In genomic region chr1:95384570-95384969, GRCh38 we compare ENCODE assay signal across 9 cellular contexts.
DNase-seq lines count a peak whose midpoint lies in the region; ATAC-seq, FAIRE-seq and TF ChIP-seq lines count a peak whose summit lies in the region.
"Had no signal": no experiment of that assay in that cellular context is flagged by ENCODE, and none has a peak within 500 bp of the region (broad histone marks: within the 10 kb centered on the region; RNA-seq: fewer than 3 reads in every experiment).

No MANE protein-coding gene starts in this region.

- no peak overlapping the region for H4K91ac ChIP-seq in mesenchymal stem cell (ENCODE audit: low read length)

- no peak overlapping the region for H3K23ac ChIP-seq in mesenchymal stem cell (ENCODE audit: low read length in 2 of 2)

- no peak overlapping the region for H3K4me3 Mint-ChIP-seq in activated naive CD8-positive, alpha-beta T cell treated with anti-CD3 and anti-CD28 coated beads, Interleukin-2, amount 50 U/mL, for 24 hours

- H3K9me3 ChIP-seq in GM23248 (ENCODE audit: low read depth) (no peaks in the 10 kb centered on the region), mesenchymal stem cell (ENCODE audit: control insufficient read depth, low read length) (no peaks in the 10 kb centered on the region)

- H3K4me1 ChIP-seq in GM23248 (ENCODE audit: insufficient read depth) = no peaks in the 10 kb centered on the region
- no peaks in the 10 kb centered on the region for H3K4me1 ChIP-seq in mesenchymal stem cell (ENCODE audit: control insufficient read depth, insufficient read depth, low read depth, low read length)

- H3K36me3 Mint-ChIP-seq in activated naive CD8-positive, alpha-beta T cell treated with anti-CD3 and anti-CD28 coated beads, Interleukin-2, amount 50 U/mL, for 24 hours (ENCODE audit: low read depth) = no peaks in the 10 kb centered on the region
- H3K36me3 Mint-ChIP-seq: brain had no signal

- H3K4me2 ChIP-seq in GM23248 (ENCODE audit: unreplicated experiment) = no peak overlapping the region
- no peak overlapping the region for H3K4me2 ChIP-seq in mesenchymal stem cell (ENCODE audit: low read length, poor library complexity, severe bottlenecking)

- H2AK5ac ChIP-seq in mesenchymal stem cell (ENCODE audit: low read length, severe bottlenecking) = no peak overlapping the region

- in situ Hi-C loops in GM23248 (cut with MboI) = no loop called here

- H4K20me1 ChIP-seq in GM23248 (ENCODE audit: insufficient read depth) = no peaks in the 10 kb centered on the region

- no peak overlapping the region for H3K4ac ChIP-seq in mesenchymal stem cell (ENCODE audit: low read depth in 1 of 2, low read length in 2 of 2)

- H2AFZ ChIP-seq in GM23248 (no peak overlapping the region), mesenchymal stem cell (ENCODE audit: low read depth, low read length) (no peak overlapping the region)

- no peaks in the 10 kb centered on the region for H3K79me2 ChIP-seq in GM23248 (ENCODE audit: insufficient read depth)

- no peak for TF ChIP-seq POLR2A in H54 (IDR thresholded peaks at IDR 0.05; ENCODE audit: low read depth, low read length)
- no peak for TF ChIP-seq POLR2A in GM12891 (IDR thresholded peaks at IDR 0.05; ENCODE audit: low read depth, low read length)

- H3K27ac Mint-ChIP-seq in activated naive CD8-positive, alpha-beta T cell treated with anti-CD3 and anti-CD28 coated beads, Interleukin-2, amount 50 U/mL, for 24 hours = no peak overlapping the region
- H3K27ac Mint-ChIP-seq: brain had no signal

- H3K9ac ChIP-seq in GM23248 (no peak overlapping the region), mesenchymal stem cell (ENCODE audit: low read length) (no peak overlapping the region)

- no peak overlapping the region for H3K4me3 ChIP-seq in GM23248
- H3K4me3 ChIP-seq in Jurkat, Clone E6-1 (ENCODE audit: low read length) = no peak overlapping the region
- no peak overlapping the region for H3K4me3 ChIP-seq in mesenchymal stem cell (ENCODE audit: insufficient read depth in 1 of 2, low read depth in 1 of 2, low read length in 2 of 2)

- no peak overlapping the region for H3K18ac ChIP-seq in mesenchymal stem cell (ENCODE audit: low read depth in 1 of 2, low read length in 2 of 2)

- no peaks in the 10 kb centered on the region for H3K79me1 ChIP-seq in mesenchymal stem cell (replicated peaks; ENCODE audit: low read length, poor library complexity, severe bottlenecking)

- no peaks in the 10 kb centered on the region for H3K27me3 Mint-ChIP-seq in activated naive CD8-positive, alpha-beta T cell treated with anti-CD3 and anti-CD28 coated beads, Interleukin-2, amount 50 U/mL, for 24 hours

- DNase-seq in GM23248 (peak; percentile 16), mesenchymal stem cell (peak; percentile 6), H54 (ENCODE audit: insufficient read length, low spot score) (no peak), NCI-H1436 treated with DMSO at 0.1 percent for 48 hours (lab: John Stamatoyannopoulos, UW) (no peak), GM12891 (ENCODE audit: insufficient read length, low spot score) (no peak)
- DNase-seq in Jurkat, Clone E6-1 (ENCODE audit: low read depth, low spot score) = peak; percentile 74
- DNase-seq in activated naive CD8-positive, alpha-beta T cell treated with anti-CD3 and anti-CD28 coated beads, Interleukin-2, amount 50 U/mL, for 24 hours = peak; percentile 5

- H3K27ac ChIP-seq in GM23248 (no peak overlapping the region), mesenchymal stem cell (ENCODE audit: low read length, poor library complexity, severe bottlenecking) (no peak overlapping the region)
- H3K27ac ChIP-seq: HL-60 had no signal

- H3K9me3 Mint-ChIP-seq in activated naive CD8-positive, alpha-beta T cell treated with anti-CD3 and anti-CD28 coated beads, Interleukin-2, amount 50 U/mL, for 24 hours = no peaks in the 10 kb centered on the region

- H2BK5ac ChIP-seq in mesenchymal stem cell (ENCODE audit: low read depth, low read length, poor library complexity, severe bottlenecking) = no peak overlapping the region

- no peak overlapping the region for H2BK12ac ChIP-seq in mesenchymal stem cell (ENCODE audit: low read length in 2 of 2)

- ATAC-seq in activated naive CD8-positive, alpha-beta T cell treated with anti-CD3 and anti-CD28 coated beads, Interleukin-2, amount 50 U/mL, for 24 hours = peak; percentile 24

- no peak overlapping the region for H2BK120ac ChIP-seq in mesenchymal stem cell (ENCODE audit: low read depth, low read length)

- H3F3A ChIP-seq in GM23248 (ENCODE audit: insufficient read depth) = no peaks in the 10 kb centered on the region

- H3K14ac ChIP-seq in mesenchymal stem cell (ENCODE audit: low read length in 2 of 2) = no peak overlapping the region

- 20 to 21% methylated on average over 3 of the region's 3 CpGs for WGBS in GM23248 (ENCODE audit: low coverage in 1 of 2, low lambda C conversion rate in 2 of 2, missing lambda C conversion rate in 2 of 2), 2 experiments
- 40% methylated on average over 3 of the region's 3 CpGs for whole genome bisulfite sequencing in mesenchymal stem cell

- H3K27me3 ChIP-seq in GM23248 (replicated peaks; ENCODE audit: insufficient read depth) (no peaks in the 10 kb centered on the region), mesenchymal stem cell (ENCODE audit: control insufficient read depth in 1 of 2, insufficient read depth in 1 of 2, low read length in 2 of 2) (no peaks in the 10 kb centered on the region)

- H3K36me3 ChIP-seq in GM23248 (ENCODE audit: low read depth) = no peaks in the 10 kb centered on the region
- no peaks in the 10 kb centered on the region for H3K36me3 ChIP-seq in mesenchymal stem cell (ENCODE audit: control insufficient read depth in 1 of 2, insufficient read depth in 2 of 2, low read depth in 1 of 2, low read length in 2 of 2)

- no peak overlapping the region for H4K8ac ChIP-seq in mesenchymal stem cell (ENCODE audit: low read length)

- H2BK15ac ChIP-seq in mesenchymal stem cell (ENCODE audit: low read depth, poor library complexity, severe bottlenecking) = no peak overlapping the region

- no peak for FAIRE-seq in H54 (lab: Jason Lieb, UNC)
- FAIRE-seq in GM12891 (lab: Jason Lieb, UNC) = no peak

- H3K4me1 Mint-ChIP-seq in activated naive CD8-positive, alpha-beta T cell treated with anti-CD3 and anti-CD28 coated beads, Interleukin-2, amount 50 U/mL, for 24 hours = no peaks in the 10 kb centered on the region

- H3K9me2 ChIP-seq in GM23248 (ENCODE audit: insufficient read depth) = no peaks in the 10 kb centered on the region

TF ChIP-seq in GM12891, 5 proteins besides CTCF, POLR2A, EP300 and RAD21:
- TF ChIP-seq POU2F2 (IDR thresholded peaks at IDR 0.05; ENCODE audit: low read depth, low read length) = no peak
- TF ChIP-seq TAF1 (IDR thresholded peaks at IDR 0.05; ENCODE audit: low read depth, low read length) = no peak
- no peak for TF ChIP-seq SPI1 (IDR thresholded peaks at IDR 0.05; ENCODE audit: low read depth, low read length)
- no peak for TF ChIP-seq POLR2AphosphoS5 (IDR thresholded peaks at IDR 0.05; ENCODE audit: low read depth, low read length)
- no peak for TF ChIP-seq PAX5 (IDR thresholded peaks at IDR 0.05; ENCODE audit: insufficient read depth, low read length, severe bottlenecking)

Comparison
In these comparisons a context has a peak if more than half of its experiments do, and no peak if none do; other contexts are left out.
1. DNase-seq: peak in GM23248 (single experiment), Jurkat, Clone E6-1 (single experiment), activated naive CD8-positive, alpha-beta T cell treated with anti-CD3 and anti-CD28 coated beads, Interleukin-2, amount 50 U/mL, for 24 hours (single experiment) and mesenchymal stem cell (single experiment); none in H54 (single experiment), NCI-H1436 treated with DMSO at 0.1 percent for 48 hours (single experiment) and GM12891 (single experiment).